Comparison of ENCODE assay signal across 8 cellular contexts in the genomic region with DNA sequence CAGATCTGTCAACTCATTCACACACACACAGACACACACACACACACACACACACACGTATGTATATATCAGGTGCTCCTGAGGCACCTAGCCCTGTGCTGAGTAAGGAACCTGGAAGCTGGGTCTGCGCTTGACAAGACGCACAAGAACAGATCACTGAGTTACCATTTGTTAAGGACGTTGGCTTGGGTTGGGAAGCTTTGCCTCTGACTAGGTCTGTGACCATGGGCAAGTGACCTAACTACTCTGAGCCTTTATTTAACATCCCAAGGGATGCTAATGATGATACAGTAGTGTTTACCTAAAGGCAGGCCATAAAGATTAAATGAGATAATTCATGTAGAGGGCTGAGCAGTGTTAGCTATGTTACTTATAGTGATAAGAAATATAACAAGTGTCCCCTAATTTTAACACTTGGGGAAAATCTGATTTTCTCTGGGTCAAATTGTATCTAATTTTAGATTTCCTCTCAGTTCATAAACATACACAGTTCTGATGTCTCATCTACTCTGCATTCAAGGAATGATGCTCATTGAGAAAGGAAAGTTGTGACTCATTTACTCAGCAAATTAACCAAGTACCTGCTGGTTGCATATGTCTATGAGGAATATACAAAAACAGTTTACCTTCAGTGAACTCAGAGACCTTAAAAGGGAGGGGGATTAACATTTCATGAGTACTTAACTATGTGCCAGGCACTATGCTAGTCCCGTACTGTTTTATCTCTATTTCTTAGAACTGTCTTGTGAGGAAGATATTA. TPM values are rescaled to one million over a fixed set of nuclear protein-coding genes. Genes with fewer than 3 reads are reported as not detected.
A peak's percentile ranks its signal among the peaks of the same experiment; 100 is the strongest.
DNase-seq lines count a peak whose midpoint lies in the region; ATAC-seq and TF ChIP-seq lines count a peak whose summit lies in the region.

No MANE protein-coding gene starts in this region.

- H3K27me3 ChIP-seq in SJSA1 (replicated peaks) (no peaks in the 10 kb centered on the region), gastrocnemius medialis (no peaks in the 10 kb centered on the region)
- no peaks in the 10 kb centered on the region for H3K27me3 ChIP-seq in CD4-positive, alpha-beta T cell (ENCODE audit: control insufficient read depth, insufficient read depth, low read length)

- in situ Hi-C loops in gastrocnemius medialis (cut with MboI; ENCODE audit: low sequenced_read_pairs in 4 of 4) = no loop called here

- H3K9me3 Mint-ChIP-seq in CD4-positive, alpha-beta T cell = no peaks in the 10 kb centered on the region

- TF ChIP-seq POLR2A in gastrocnemius medialis (IDR thresholded peaks at IDR 0.05) = no peak

- H3K27ac ChIP-seq in SJSA1 (peak overlapping the region; percentile 96), gastrocnemius medialis (peak overlapping the region; percentile 73 to 83 (median 78))
- no peak overlapping the region for H3K27ac ChIP-seq in CD4-positive, alpha-beta T cell (ENCODE audit: low read depth, low read length)

- POLR2A ChIA-PET in CD4-positive, alpha-beta T cell (lab: Charles Lee) = no interaction called here

- ATAC-seq in esophagus mucosa (peak; percentile 31), gastrocnemius medialis (peak; percentile 78 to 85), GM21529 (IDR thresholded peaks at IDR 0.05; ENCODE audit: unreplicated experiment) (no peak)
- no peak for ATAC-seq in CD4-positive, alpha-beta T cell (ENCODE audit: poor library complexity)

- TF ChIP-seq CTCF in GM12865 (IDR thresholded peaks at IDR 0.05; ENCODE audit: insufficient read depth, low read depth, low read length, missing control alignments) = no peak
- TF ChIP-seq CTCF in gastrocnemius medialis (IDR thresholded peaks at IDR 0.05 in 4 of 5, conservative IDR thresholded peaks at IDR 0.05 in 1 of 5) = no peak
- TF ChIP-seq CTCF in CD4-positive, alpha-beta T cell (IDR thresholded peaks at IDR 0.05) = no peak

- no peak overlapping the region for H3K4me3 Mint-ChIP-seq in CD4-positive, alpha-beta T cell

- H3K36me3 ChIP-seq in SJSA1 = peaks cover 14% of the 10 kb centered on the region
- H3K36me3 ChIP-seq in gastrocnemius medialis = no peaks in the 10 kb centered on the region

- H3K27me3 Mint-ChIP-seq in CD4-positive, alpha-beta T cell = no peaks in the 10 kb centered on the region

- H3K4me1 Mint-ChIP-seq in CD4-positive, alpha-beta T cell (ENCODE audit: low read depth) = peaks cover 37% of the 10 kb centered on the region

- H3K36me3 Mint-ChIP-seq in CD4-positive, alpha-beta T cell (ENCODE audit: low read depth) = peaks cover 44% of the 10 kb centered on the region

- intact Hi-C loops in gastrocnemius medialis (cut with DNase I; ENCODE audit: low total_unique reads) = no loop called here
- intact Hi-C loops in CD4-positive, alpha-beta T cell (cut with DNase I, micrococcal nuclease) = no loop called here

- DNase-seq in GM12865 (ENCODE audit: low read depth) = peak; percentile 25
- peak; percentile 57 to 86 for DNase-seq in SJSA1 (ENCODE audit: low read depth in 1 of 2, low spot score in 2 of 2)
- peak; percentile 26 to 37 for DNase-seq in gastrocnemius medialis
- no peak for DNase-seq in occipital lobe (lab: John Stamatoyannopoulos, UW)
- no peak for DNase-seq in CD4-positive, alpha-beta T cell
- no peak for DNase-seq in SKM-1 (lab: John Stamatoyannopoulos, UW; ENCODE audit: unreplicated experiment)

- CTCF ChIA-PET in CD4-positive, alpha-beta T cell (lab: Charles Lee) = no interaction called here

- no peak overlapping the region for H3K27ac Mint-ChIP-seq in CD4-positive, alpha-beta T cell

- H3K4me1 ChIP-seq in SJSA1 (replicated peaks) (peaks cover 61% of the 10 kb centered on the region), gastrocnemius medialis (peaks cover 65% of the 10 kb centered on the region in 2 donors)

- H3K9me3 ChIP-seq in SJSA1 (replicated peaks) (no peaks in the 10 kb centered on the region), gastrocnemius medialis (no peaks in the 10 kb centered on the region)
- no peaks in the 10 kb centered on the region for H3K9me3 ChIP-seq in CD4-positive, alpha-beta T cell (ENCODE audit: control insufficient read depth, low read length)

- H3K4me3 ChIP-seq in GM12865 (ENCODE audit: low read depth, low read length) (no peak overlapping the region), SJSA1 (no peak overlapping the region), gastrocnemius medialis (no peak overlapping the region)

RNA-seq across cellular contexts. Expression of gene RNF185, which starts 13.6 kb away (rescaled TPM):
- total RNA-seq in SJSA1 (2014; rRNA removed; shearing (Covaris generic)) = 25.4 and 34.8 TPM in 2 replicates
- 23.4 TPM for total RNA-seq in esophagus mucosa
- total RNA-seq in gastrocnemius medialis = 10 to 100 TPM; 23.8 to 28.1 (median 27.6) TPM
- 29.2 TPM for total RNA-seq in occipital lobe
- total RNA-seq in CD4-positive, alpha-beta T cell = 1 to 10 TPM; 6.2 to 7.7 TPM

RNA-seq across cellular contexts. Expression of gene PLA2G3, which starts 33.3 kb away (rescaled TPM):
- not detected in 2 replicates for total RNA-seq in SJSA1 (2014; rRNA removed; shearing (Covaris generic))
- total RNA-seq in esophagus mucosa (19.4 TPM), gastrocnemius medialis (not detected), occipital lobe (not detected)
- not detected for total RNA-seq in CD4-positive, alpha-beta T cell

RNA-seq across cellular contexts. Expression of gene LIMK2, which starts 38.5 kb away (rescaled TPM):
- 18.6 and 21.8 TPM in 2 replicates for total RNA-seq in SJSA1 (2014; rRNA removed; shearing (Covaris generic))
- total RNA-seq in esophagus mucosa (88.0 TPM), gastrocnemius medialis (10 to 100 TPM in 1 of 4 donors, 1 to 10 TPM in 3; 4.0 to 12.6 (median 7.1) TPM), occipital lobe (16.7 TPM)
- total RNA-seq in CD4-positive, alpha-beta T cell = 10 to 100 TPM; 13.1 to 14.6 TPM

RNA-seq across cellular contexts. Expression of gene INPP5J, which starts 50.8 kb away (rescaled TPM):
- 0.13 and 0.21 TPM in 2 replicates for total RNA-seq in SJSA1 (2014; rRNA removed; shearing (Covaris generic))
- total RNA-seq in esophagus mucosa (1.5 TPM), gastrocnemius medialis (under 1 TPM; 0.15 to 0.33 (median 0.28) TPM), occipital lobe (0.78 TPM)
- under 1 TPM; 0.59 to 0.69 TPM for total RNA-seq in CD4-positive, alpha-beta T cell

Comparison
In these comparisons a context has a peak if more than half of its experiments do, and no peak if none do; other contexts are left out.
1. DNase-seq: peak in GM12865 (single experiment), SJSA1 (2 of 2) and gastrocnemius medialis (2 of 2); none in occipital lobe (single experiment), CD4-positive, alpha-beta T cell (0 of 10) and SKM-1 (single experiment).
2. ATAC-seq: peak in esophagus mucosa (single experiment) and gastrocnemius medialis (2 of 2); none in CD4-positive, alpha-beta T cell (single experiment) and GM21529 (single experiment).
3. RNA of gene PLA2G3, which starts 33.3 kb away (total RNA-seq): 19.4 TPM in esophagus mucosa (single experiment); not detected in SJSA1, not detected in gastrocnemius medialis, not detected in occipital lobe (single experiment) and not detected in CD4-positive, alpha-beta T cell; every median in the first group is over 10 times any median in the second.